1 cellular context compared by ENCODE assay signal in genomic region chr13:49996951-49997895, GRCh38.
A peak's percentile ranks its signal among the peaks of the same experiment; 100 is the strongest.
TF ChIP-seq lines count a peak whose summit lies in the region.

Gene TRIM13 (plus strand): TSS chr13:49997042. CDS start chr13:50011941, 14,899 bp downstream.

TF ChIP-seq in HEK293, 187 proteins besides CTCF, POLR2A, EP300 and RAD21 (continued from another document and continues in another):
- TF ChIP-seq INSM2 (tag by site-specific recombination; IDR thresholded peaks at IDR 0.05) (peak; percentile 48; the same call in 1 of the 2 replicates), ZNF404 (tag by site-specific recombination; IDR thresholded peaks at IDR 0.05) (no peak), GLIS1 (tag by site-specific recombination; IDR thresholded peaks at IDR 0.05) (0 out of 2 replicates have a peak, but pooled peaks have one; percentile 6), BCL11A (tag by site-specific recombination; IDR thresholded peaks at IDR 0.05; ENCODE audit: low read depth) (peak; percentile 38; the same call in 1 of the 2 replicates), YY1 (tag by site-specific recombination; IDR thresholded peaks at IDR 0.05) (peak; percentile 73), ZNF529 (tag by site-specific recombination; IDR thresholded peaks at IDR 0.05; ENCODE audit: insufficient replicate concordance) (no peak), ZNF16 (tag by site-specific recombination; IDR thresholded peaks at IDR 0.05; ENCODE audit: low read depth) (no peak), GLIS2 (tag by site-specific recombination; IDR thresholded peaks at IDR 0.05) (0 out of 2 replicates have a peak, but pooled peaks have one; percentile 12), ZEB2 (tag by site-specific recombination; IDR thresholded peaks at IDR 0.05) (peak; percentile 78), ZFP37 (tag by site-specific recombination; IDR thresholded peaks at IDR 0.05) (peak; percentile 97), ZNF560 (tag by site-specific recombination; IDR thresholded peaks at IDR 0.05; ENCODE audit: borderline replicate concordance) (no peak), ZNF777 (tag by site-specific recombination; IDR thresholded peaks at IDR 0.05; ENCODE audit: borderline replicate concordance) (no peak), ZNF514 (tag by site-specific recombination; IDR thresholded peaks at IDR 0.05) (no peak), REST (tag by site-specific recombination; IDR thresholded peaks at IDR 0.05) (peak; percentile 68), ZNF280D (tag by site-specific recombination; IDR thresholded peaks at IDR 0.05) (no peak), ZNF248 (tag by site-specific recombination; IDR thresholded peaks at IDR 0.05) (no peak), SP3 (tag by site-specific recombination; IDR thresholded peaks at IDR 0.05) (0 out of 2 replicates have a peak, but pooled peaks have one; percentile 36), KLF8 (tag by site-specific recombination; IDR thresholded peaks at IDR 0.05) (peak; percentile 22; the same call in 1 of the 2 replicates), ZNF530 (tag by site-specific recombination; IDR thresholded peaks at IDR 0.05; ENCODE audit: low read depth) (no peak), ZNF433 (tag by site-specific recombination; IDR thresholded peaks at IDR 0.05; ENCODE audit: low read depth) (no peak), ZNF350 (tag by site-specific recombination; IDR thresholded peaks at IDR 0.05) (no peak), ZNF76 (tag by site-specific recombination; IDR thresholded peaks at IDR 0.05; ENCODE audit: borderline replicate concordance, low read depth) (peak; percentile 20; the same call in 1 of the 2 replicates), WT1 (tag by site-specific recombination; IDR thresholded peaks at IDR 0.05) (peak; percentile 28), ZNF138 (tag by site-specific recombination; IDR thresholded peaks at IDR 0.05; ENCODE audit: borderline replicate concordance) (no peak), GLI4 (tag by site-specific recombination; IDR thresholded peaks at IDR 0.05) (0 out of 2 replicates have a peak, but pooled peaks have one; percentile 42), SP2 (tag by site-specific recombination; IDR thresholded peaks at IDR 0.05) (peak; percentile 64), ZFP69B (tag by site-specific recombination; IDR thresholded peaks at IDR 0.05) (peak; percentile 60), ZNF768 (tag by site-specific recombination; IDR thresholded peaks at IDR 0.05) (no peak), IKZF3 (tag by site-specific recombination; IDR thresholded peaks at IDR 0.05) (peak; percentile 40; the same call in 1 of the 2 replicates), ZNF155 (tag by site-specific recombination; IDR thresholded peaks at IDR 0.05) (no peak)
- TF ChIP-seq, protein P1, sequence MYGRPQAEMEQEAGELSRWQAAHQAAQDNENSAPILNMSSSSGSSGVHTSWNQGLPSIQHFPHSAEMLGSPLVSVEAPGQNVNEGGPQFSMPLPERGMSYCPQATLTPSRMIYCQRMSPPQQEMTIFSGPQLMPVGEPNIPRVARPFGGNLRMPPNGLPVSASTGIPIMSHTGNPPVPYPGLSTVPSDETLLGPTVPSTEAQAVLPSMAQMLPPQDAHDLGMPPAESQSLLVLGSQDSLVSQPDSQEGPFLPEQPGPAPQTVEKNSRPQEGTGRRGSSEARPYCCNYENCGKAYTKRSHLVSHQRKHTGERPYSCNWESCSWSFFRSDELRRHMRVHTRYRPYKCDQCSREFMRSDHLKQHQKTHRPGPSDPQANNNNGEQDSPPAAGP (tag by site-specific recombination; IDR thresholded peaks at IDR 0.05): peak; percentile 55; the same call in 1 of the 2 replicates
- TF ChIP-seq, protein P2, sequence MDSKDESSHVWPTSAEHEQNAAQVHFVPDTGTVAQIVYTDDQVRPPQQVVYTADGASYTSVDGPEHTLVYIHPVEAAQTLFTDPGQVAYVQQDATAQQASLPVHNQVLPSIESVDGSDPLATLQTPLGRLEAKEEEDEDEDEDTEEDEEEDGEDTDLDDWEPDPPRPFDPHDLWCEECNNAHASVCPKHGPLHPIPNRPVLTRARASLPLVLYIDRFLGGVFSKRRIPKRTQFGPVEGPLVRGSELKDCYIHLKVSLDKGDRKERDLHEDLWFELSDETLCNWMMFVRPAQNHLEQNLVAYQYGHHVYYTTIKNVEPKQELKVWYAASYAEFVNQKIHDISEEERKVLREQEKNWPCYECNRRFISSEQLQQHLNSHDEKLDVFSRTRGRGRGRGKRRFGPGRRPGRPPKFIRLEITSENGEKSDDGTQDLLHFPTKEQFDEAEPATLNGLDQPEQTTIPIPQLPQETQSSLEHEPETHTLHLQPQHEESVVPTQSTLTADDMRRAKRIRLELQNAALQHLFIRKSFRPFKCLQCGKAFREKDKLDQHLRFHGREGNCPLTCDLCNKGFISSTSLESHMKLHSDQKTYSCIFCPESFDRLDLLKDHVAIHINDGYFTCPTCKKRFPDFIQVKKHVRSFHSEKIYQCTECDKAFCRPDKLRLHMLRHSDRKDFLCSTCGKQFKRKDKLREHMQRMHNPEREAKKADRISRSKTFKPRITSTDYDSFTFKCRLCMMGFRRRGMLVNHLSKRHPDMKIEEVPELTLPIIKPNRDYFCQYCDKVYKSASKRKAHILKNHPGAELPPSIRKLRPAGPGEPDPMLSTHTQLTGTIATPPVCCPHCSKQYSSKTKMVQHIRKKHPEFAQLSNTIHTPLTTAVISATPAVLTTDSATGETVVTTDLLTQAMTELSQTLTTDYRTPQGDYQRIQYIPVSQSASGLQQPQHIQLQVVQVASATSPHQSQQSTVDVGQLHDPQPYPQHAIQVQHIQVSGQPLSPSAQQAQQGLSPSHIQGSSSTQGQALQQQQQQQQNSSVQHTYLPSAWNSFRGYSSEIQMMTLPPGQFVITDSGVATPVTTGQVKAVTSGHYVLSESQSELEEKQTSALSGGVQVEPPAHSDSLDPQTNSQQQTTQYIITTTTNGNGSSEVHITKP (tag by site-specific recombination; IDR thresholded peaks at IDR 0.05): peak; percentile 19; the same call in 1 of the 2 replicates
- TF ChIP-seq, protein P3, sequence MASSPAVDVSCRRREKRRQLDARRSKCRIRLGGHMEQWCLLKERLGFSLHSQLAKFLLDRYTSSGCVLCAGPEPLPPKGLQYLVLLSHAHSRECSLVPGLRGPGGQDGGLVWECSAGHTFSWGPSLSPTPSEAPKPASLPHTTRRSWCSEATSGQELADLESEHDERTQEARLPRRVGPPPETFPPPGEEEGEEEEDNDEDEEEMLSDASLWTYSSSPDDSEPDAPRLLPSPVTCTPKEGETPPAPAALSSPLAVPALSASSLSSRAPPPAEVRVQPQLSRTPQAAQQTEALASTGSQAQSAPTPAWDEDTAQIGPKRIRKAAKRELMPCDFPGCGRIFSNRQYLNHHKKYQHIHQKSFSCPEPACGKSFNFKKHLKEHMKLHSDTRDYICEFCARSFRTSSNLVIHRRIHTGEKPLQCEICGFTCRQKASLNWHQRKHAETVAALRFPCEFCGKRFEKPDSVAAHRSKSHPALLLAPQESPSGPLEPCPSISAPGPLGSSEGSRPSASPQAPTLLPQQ (tag by site-specific recombination; IDR thresholded peaks at IDR 0.05): peak; percentile 6; the same call in 1 of the 2 replicates
- TF ChIP-seq, protein P4, sequence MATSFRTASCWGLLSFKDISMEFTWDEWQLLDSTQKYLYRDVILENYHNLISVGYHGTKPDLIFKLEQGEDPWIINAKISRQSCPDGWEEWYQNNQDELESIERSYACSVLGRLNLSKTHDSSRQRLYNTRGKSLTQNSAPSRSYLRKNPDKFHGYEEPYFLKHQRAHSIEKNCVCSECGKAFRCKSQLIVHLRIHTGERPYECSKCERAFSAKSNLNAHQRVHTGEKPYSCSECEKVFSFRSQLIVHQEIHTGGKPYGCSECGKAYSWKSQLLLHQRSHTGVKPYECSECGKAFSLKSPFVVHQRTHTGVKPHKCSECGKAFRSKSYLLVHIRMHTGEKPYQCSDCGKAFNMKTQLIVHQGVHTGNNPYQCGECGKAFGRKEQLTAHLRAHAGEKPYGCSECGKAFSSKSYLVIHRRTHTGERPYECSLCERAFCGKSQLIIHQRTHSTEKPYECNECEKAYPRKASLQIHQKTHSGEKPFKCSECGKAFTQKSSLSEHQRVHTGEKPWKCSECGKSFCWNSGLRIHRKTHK (tag by site-specific recombination; IDR thresholded peaks at IDR 0.05): no peak
- TF ChIP-seq, protein P5, sequence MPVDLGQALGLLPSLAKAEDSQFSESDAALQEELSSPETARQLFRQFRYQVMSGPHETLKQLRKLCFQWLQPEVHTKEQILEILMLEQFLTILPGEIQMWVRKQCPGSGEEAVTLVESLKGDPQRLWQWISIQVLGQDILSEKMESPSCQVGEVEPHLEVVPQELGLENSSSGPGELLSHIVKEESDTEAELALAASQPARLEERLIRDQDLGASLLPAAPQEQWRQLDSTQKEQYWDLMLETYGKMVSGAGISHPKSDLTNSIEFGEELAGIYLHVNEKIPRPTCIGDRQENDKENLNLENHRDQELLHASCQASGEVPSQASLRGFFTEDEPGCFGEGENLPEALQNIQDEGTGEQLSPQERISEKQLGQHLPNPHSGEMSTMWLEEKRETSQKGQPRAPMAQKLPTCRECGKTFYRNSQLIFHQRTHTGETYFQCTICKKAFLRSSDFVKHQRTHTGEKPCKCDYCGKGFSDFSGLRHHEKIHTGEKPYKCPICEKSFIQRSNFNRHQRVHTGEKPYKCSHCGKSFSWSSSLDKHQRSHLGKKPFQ (tag by site-specific recombination; IDR thresholded peaks at IDR 0.05): peak; percentile 28; the same call in 1 of the 2 replicates
- TF ChIP-seq, protein P6, sequence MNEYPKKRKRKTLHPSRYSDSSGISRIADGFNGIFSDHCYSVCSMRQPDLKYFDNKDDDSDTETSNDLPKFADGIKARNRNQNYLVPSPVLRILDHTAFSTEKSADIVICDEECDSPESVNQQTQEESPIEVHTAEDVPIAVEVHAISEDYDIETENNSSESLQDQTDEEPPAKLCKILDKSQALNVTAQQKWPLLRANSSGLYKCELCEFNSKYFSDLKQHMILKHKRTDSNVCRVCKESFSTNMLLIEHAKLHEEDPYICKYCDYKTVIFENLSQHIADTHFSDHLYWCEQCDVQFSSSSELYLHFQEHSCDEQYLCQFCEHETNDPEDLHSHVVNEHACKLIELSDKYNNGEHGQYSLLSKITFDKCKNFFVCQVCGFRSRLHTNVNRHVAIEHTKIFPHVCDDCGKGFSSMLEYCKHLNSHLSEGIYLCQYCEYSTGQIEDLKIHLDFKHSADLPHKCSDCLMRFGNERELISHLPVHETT (tag by site-specific recombination; IDR thresholded peaks at IDR 0.05): peak; percentile 55; the same call in 1 of the 2 replicates
- TF ChIP-seq, protein P7, sequence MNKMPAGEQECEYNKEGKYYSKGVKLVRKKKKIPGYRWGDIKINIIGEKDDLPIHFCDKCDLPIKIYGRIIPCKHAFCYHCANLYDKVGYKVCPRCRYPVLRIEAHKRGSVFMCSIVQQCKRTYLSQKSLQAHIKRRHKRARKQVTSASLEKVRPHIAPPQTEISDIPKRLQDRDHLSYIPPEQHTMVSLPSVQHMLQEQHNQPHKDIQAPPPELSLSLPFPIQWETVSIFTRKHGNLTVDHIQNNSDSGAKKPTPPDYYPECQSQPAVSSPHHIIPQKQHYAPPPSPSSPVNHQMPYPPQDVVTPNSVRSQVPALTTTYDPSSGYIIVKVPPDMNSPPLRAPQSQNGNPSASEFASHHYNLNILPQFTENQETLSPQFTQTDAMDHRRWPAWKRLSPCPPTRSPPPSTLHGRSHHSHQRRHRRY (tag by site-specific recombination; IDR thresholded peaks at IDR 0.05): no peak
